In the genomic region with DNA sequence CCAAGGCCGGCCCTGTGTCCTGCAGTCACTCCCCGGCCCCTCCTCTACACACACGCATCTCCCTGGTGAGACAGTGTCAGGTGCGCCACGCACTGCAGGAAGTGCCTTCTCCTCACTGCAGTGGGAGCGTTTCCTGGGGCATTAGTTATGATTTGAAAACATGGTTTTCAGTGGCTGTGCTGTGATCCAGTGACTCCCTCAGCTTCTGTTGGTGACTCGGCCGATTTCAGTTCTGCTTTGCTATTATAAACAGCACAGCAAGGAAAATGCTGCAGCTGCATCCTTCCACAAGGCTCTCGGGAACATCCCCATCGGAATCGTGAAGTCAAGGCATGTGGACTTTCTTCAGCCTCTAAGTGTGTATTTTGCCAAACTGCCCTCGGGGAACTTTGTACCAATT, we compare ENCODE assay signal across 18 cellular contexts. TPM values are rescaled to one million over a fixed set of nuclear protein-coding genes. Genes with fewer than 3 reads are reported as not detected.
A peak's percentile ranks its signal among the peaks of the same experiment; 100 is the strongest.
DNase-seq lines count a peak whose midpoint lies in the region; ATAC-seq and TF ChIP-seq lines count a peak whose summit lies in the region.
"Had no signal": no experiment of that assay in that cellular context is flagged by ENCODE, and none has a peak within 500 bp of the region (broad histone marks: within the 10 kb centered on the region; RNA-seq: fewer than 3 reads in every experiment).

No MANE protein-coding gene starts in this region.

- H3K9me3 Mint-ChIP-seq in dendritic cell treated with granulocyte-macrophage colony-stimulating factor and Interleukin-4, amounts not matched to agents 40 ng/mL and 50 ng/mL, for 4 days = no peaks in the 10 kb centered on the region
- H3K9me3 Mint-ChIP-seq: activated naive CD8-positive, alpha-beta T cell treated with anti-CD3 and anti-CD28 coated beads, Interleukin-2, amount 10 ng/mL, durations not matched to agents 7 days and 5 days; nephron progenitor cell had no signal

- TF ChIP-seq CTCF in GM13976 (IDR thresholded peaks at IDR 0.05; ENCODE audit: borderline replicate concordance, control extremely low read depth, extremely low read depth, insufficient read depth, missing control alignments) = no peak

- DNase-seq in GM13976 (ENCODE audit: low spot score) (peak; percentile 36), MV-4-11 (lab: John Stamatoyannopoulos, UW) (peak; percentile 85), sciatic nerve (ENCODE audit: low spot score) (no peak), NCI-H187 treated with DMSO at 0.1 percent for 48 hours (lab: John Stamatoyannopoulos, UW) (no peak), GM19238 (ENCODE audit: insufficient read length, low spot score) (no peak)
- DNase-seq in central memory CD4-positive, alpha-beta T cell = no peak
- DNase-seq: activated CD4-positive, CD25-positive, alpha-beta regulatory T cell treated with anti-CD3 and anti-CD28 coated beads, Interleukin-2, amount 50 U/mL, for 72 hours; activated naive CD8-positive, alpha-beta T cell treated with anti-CD3 and anti-CD28 coated beads, Interleukin-2, amount 10 ng/mL, durations not matched to agents 7 days and 5 days; gastrocnemius medialis; GOT3; NCI-H1436 treated with DMSO at 0.1 percent for 48 hours; NCI-H82; nephron progenitor cell; T1000; thyroid gland had no signal

- intact Hi-C loops in dendritic cell treated with granulocyte-macrophage colony-stimulating factor and Interleukin-4, amounts not matched to agents 40 ng/mL and 50 ng/mL, for 4 days (cut with micrococcal nuclease) = loop anchor here (10.0 kb wide), 1 partner anchor 147 kb away; no protein-coding TSS in a partner anchor
- intact Hi-C loops in sciatic nerve (cut with DNase I) = no loop called here

- H3K36me3 Mint-ChIP-seq in dendritic cell treated with granulocyte-macrophage colony-stimulating factor and Interleukin-4, amounts not matched to agents 40 ng/mL and 50 ng/mL, for 4 days (ENCODE audit: low read depth) = no peaks in the 10 kb centered on the region
- H3K36me3 Mint-ChIP-seq: activated naive CD8-positive, alpha-beta T cell treated with anti-CD3 and anti-CD28 coated beads, Interleukin-2, amount 10 ng/mL, durations not matched to agents 7 days and 5 days had no signal

- in situ Hi-C loops in GM13976 (cut with MboI; ENCODE audit: low sequenced_read_pairs, unreplicated experiment) = no loop called here

- peak overlapping the region; percentile 89 for H3K27ac Mint-ChIP-seq in dendritic cell treated with granulocyte-macrophage colony-stimulating factor and Interleukin-4, amounts not matched to agents 40 ng/mL and 50 ng/mL, for 4 days
- H3K27ac Mint-ChIP-seq: activated naive CD8-positive, alpha-beta T cell treated with anti-CD3 and anti-CD28 coated beads, Interleukin-2, amount 10 ng/mL, durations not matched to agents 7 days and 5 days; nephron progenitor cell had no signal

- peaks cover 55% of the 10 kb centered on the region for H3K4me1 Mint-ChIP-seq in dendritic cell treated with granulocyte-macrophage colony-stimulating factor and Interleukin-4, amounts not matched to agents 40 ng/mL and 50 ng/mL, for 4 days (ENCODE audit: low read depth)
- H3K4me1 Mint-ChIP-seq: activated naive CD8-positive, alpha-beta T cell treated with anti-CD3 and anti-CD28 coated beads, Interleukin-2, amount 10 ng/mL, durations not matched to agents 7 days and 5 days; nephron progenitor cell had no signal

- peak overlapping the region; percentile 51 for H3K4me3 Mint-ChIP-seq in dendritic cell treated with granulocyte-macrophage colony-stimulating factor and Interleukin-4, amounts not matched to agents 40 ng/mL and 50 ng/mL, for 4 days
- H3K4me3 Mint-ChIP-seq: activated naive CD8-positive, alpha-beta T cell treated with anti-CD3 and anti-CD28 coated beads, Interleukin-2, amount 10 ng/mL, durations not matched to agents 7 days and 5 days; nephron progenitor cell had no signal

- H3K27me3 Mint-ChIP-seq in dendritic cell treated with granulocyte-macrophage colony-stimulating factor and Interleukin-4, amounts not matched to agents 40 ng/mL and 50 ng/mL, for 4 days = peaks cover 3% of the 10 kb centered on the region
- H3K27me3 Mint-ChIP-seq: activated naive CD8-positive, alpha-beta T cell treated with anti-CD3 and anti-CD28 coated beads, Interleukin-2, amount 10 ng/mL, durations not matched to agents 7 days and 5 days had no signal

- ATAC-seq in sciatic nerve = peak; percentile 49
- ATAC-seq in GM18498 (IDR thresholded peaks at IDR 0.05; ENCODE audit: unreplicated experiment) = no peak
- ATAC-seq: body of pancreas had no signal

RNA-seq across cellular contexts. Expression of a gene that starts 54.3 kb away (rescaled TPM):
- 1.4 TPM for total RNA-seq in sciatic nerve

Comparison
In these comparisons a context has a peak if more than half of its experiments do, and no peak if none do; other contexts are left out.
1. DNase-seq: peak in GM13976 (single experiment) and MV-4-11 (single experiment); none in sciatic nerve (single experiment), NCI-H187 treated with DMSO at 0.1 percent for 48 hours (single experiment), central memory CD4-positive, alpha-beta T cell (single experiment) and GM19238 (single experiment).